8 cellular contexts compared by ENCODE assay signal in the genomic region with DNA sequence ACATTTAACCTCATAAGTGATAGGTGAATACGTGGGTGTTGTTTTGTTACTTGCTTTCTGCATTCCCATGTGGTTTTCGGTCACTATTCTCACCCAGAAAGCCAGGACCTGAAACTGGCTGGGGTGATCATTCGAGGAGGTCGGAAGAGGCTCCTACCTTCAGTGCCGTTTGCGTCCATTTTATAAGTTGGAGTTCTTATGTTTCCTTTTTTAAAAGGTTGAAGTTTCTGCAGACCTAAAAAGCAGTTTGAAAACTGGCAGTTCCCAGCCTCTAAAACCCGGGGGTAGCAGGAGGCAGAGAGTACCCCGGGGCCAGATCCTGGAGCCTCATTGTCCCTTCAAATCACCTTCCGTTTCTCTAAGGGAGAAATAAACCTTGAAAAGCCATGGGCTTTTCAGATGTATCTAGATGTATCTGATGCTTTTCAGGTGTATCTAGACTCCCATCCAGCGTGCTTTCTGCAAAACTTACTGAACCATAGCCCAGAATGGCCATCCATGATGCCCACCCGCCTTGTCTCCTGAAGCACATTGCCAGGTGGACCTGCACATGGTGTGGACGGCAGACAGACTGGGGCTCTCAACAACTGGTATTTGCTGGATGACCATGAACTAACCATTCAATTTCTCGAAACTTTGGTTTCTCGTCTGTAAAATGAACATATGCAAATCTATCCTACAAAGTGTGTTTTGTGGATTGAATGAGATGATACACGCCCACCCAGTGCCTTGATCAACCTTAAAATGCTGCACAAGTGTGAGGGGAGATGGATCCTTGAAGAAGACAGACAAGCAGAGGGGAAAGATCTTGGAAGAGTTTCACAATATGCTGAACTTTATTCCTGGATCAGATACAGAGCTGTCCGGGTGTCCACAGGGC. TPM values are rescaled to one million over a fixed set of nuclear protein-coding genes. Genes with fewer than 3 reads are reported as not detected.
DNase-seq lines count a peak whose midpoint lies in the region; ATAC-seq and TF ChIP-seq lines count a peak whose summit lies in the region.

No MANE protein-coding gene starts in this region.

- peak overlapping the region; percentile 100 for H3K27ac Mint-ChIP-seq in activated CD4-positive, alpha-beta memory T cell treated with anti-CD3 and anti-CD28 coated beads, Interleukin-2, amount 10 ng/mL, durations not matched to agents 7 days and 5 days
- H3K27ac Mint-ChIP-seq in stimulated activated naive CD8-positive, alpha-beta T cell treated with anti-CD3 and anti-CD28 coated beads, Interleukin-15, amount 100 ng/mL, for 72 hours = peak overlapping the region; percentile 99 to 100

- no peak for ATAC-seq in stimulated activated naive CD8-positive, alpha-beta T cell treated with anti-CD3 and anti-CD28 coated beads, Interleukin-15, amount 100 ng/mL, for 72 hours
- no peak for ATAC-seq in GM18517 (IDR thresholded peaks at IDR 0.05; ENCODE audit: unreplicated experiment)
- no peak for ATAC-seq in GM18867 (IDR thresholded peaks at IDR 0.05; ENCODE audit: unreplicated experiment)

- H3K4me3 Mint-ChIP-seq in activated CD4-positive, alpha-beta memory T cell treated with anti-CD3 and anti-CD28 coated beads, Interleukin-2, amount 10 ng/mL, durations not matched to agents 7 days and 5 days = peak overlapping the region; percentile 99
- peak overlapping the region; percentile 97 to 99 for H3K4me3 Mint-ChIP-seq in stimulated activated naive CD8-positive, alpha-beta T cell treated with anti-CD3 and anti-CD28 coated beads, Interleukin-15, amount 100 ng/mL, for 72 hours

- CTCF ChIA-PET in activated CD4-positive, alpha-beta memory T cell treated with anti-CD3 and anti-CD28 coated beads, Interleukin-2, amount 10 ng/mL, durations not matched to agents 7 days and 5 days (lab: Charles Lee) = interaction anchor here (0.7 to 2.7 kb wide), 3 partner anchors 22 to 51 kb away, joined by 3 to 11 read pairs (median 3); no protein-coding TSS in a partner anchor

- peaks cover 80% of the 10 kb centered on the region for H3K36me3 Mint-ChIP-seq in activated CD4-positive, alpha-beta memory T cell treated with anti-CD3 and anti-CD28 coated beads, Interleukin-2, amount 10 ng/mL, durations not matched to agents 7 days and 5 days (ENCODE audit: low read depth)

- in situ Hi-C loops in HAP-1 (cut with MboI; ENCODE audit: low sequenced_read_pairs) = no loop called here

- peak overlapping the region; percentile 92 for H3K27ac ChIP-seq in left ventricle myocardium inferior (replicated peaks)

- H3K27me3 Mint-ChIP-seq in activated CD4-positive, alpha-beta memory T cell treated with anti-CD3 and anti-CD28 coated beads, Interleukin-2, amount 10 ng/mL, durations not matched to agents 7 days and 5 days = no peaks in the 10 kb centered on the region
- no peaks in the 10 kb centered on the region for H3K27me3 Mint-ChIP-seq in stimulated activated naive CD8-positive, alpha-beta T cell treated with anti-CD3 and anti-CD28 coated beads, Interleukin-15, amount 100 ng/mL, for 72 hours

- H3K4me1 ChIP-seq in HAP-1 (peaks cover 16% of the 10 kb centered on the region), left ventricle myocardium inferior (peaks cover 81% of the 10 kb centered on the region)

- no peaks in the 10 kb centered on the region for H3K36me3 ChIP-seq in HAP-1 (replicated peaks)
- no peaks in the 10 kb centered on the region for H3K36me3 ChIP-seq in left ventricle myocardium inferior

- H3K4me3 ChIP-seq in HAP-1 = peak overlapping the region; percentile 57
- H3K4me3 ChIP-seq in left ventricle myocardium inferior = peak overlapping the region; percentile 95

- POLR2A ChIA-PET in activated CD4-positive, alpha-beta memory T cell treated with anti-CD3 and anti-CD28 coated beads, Interleukin-2, amount 10 ng/mL, durations not matched to agents 7 days and 5 days (lab: Charles Lee) = interaction anchor here (0.8 to 22.6 kb wide), 9 partner anchors 16 to 611 kb away, joined by 3 to 373 read pairs (median 13); partner anchors contain the start of genes HERPUD1, PSME3IP1 and RSPRY1

- H3K9me3 ChIP-seq in HAP-1 = no peaks in the 10 kb centered on the region
- H3K9me3 ChIP-seq in left ventricle myocardium inferior (replicated peaks) = no peaks in the 10 kb centered on the region

- DNase-seq in HAP-1 (ENCODE audit: low spot score in 2 of 2) = no peak
- no peak for DNase-seq in activated CD4-positive, alpha-beta memory T cell treated with anti-CD3 and anti-CD28 coated beads, Interleukin-2, amount 10 ng/mL, durations not matched to agents 7 days and 5 days
- DNase-seq in left ventricle myocardium inferior = no peak
- DNase-seq in stimulated activated naive CD8-positive, alpha-beta T cell treated with anti-CD3 and anti-CD28 coated beads, Interleukin-15, amount 100 ng/mL, for 72 hours = peak in 1 of 2 donors; percentile 54
- no peak for DNase-seq in NCI-H128 (lab: John Stamatoyannopoulos, UW; ENCODE audit: unreplicated experiment)
- DNase-seq in GF-D8 (lab: John Stamatoyannopoulos, UW) = no peak

- no peaks in the 10 kb centered on the region for H3K9me3 Mint-ChIP-seq in activated CD4-positive, alpha-beta memory T cell treated with anti-CD3 and anti-CD28 coated beads, Interleukin-2, amount 10 ng/mL, durations not matched to agents 7 days and 5 days
- H3K9me3 Mint-ChIP-seq in stimulated activated naive CD8-positive, alpha-beta T cell treated with anti-CD3 and anti-CD28 coated beads, Interleukin-15, amount 100 ng/mL, for 72 hours = no peaks in the 10 kb centered on the region

- intact Hi-C loops in left ventricle myocardium inferior (cut with micrococcal nuclease) = no loop called here

- peaks cover 71% of the 10 kb centered on the region for H3K4me1 Mint-ChIP-seq in activated CD4-positive, alpha-beta memory T cell treated with anti-CD3 and anti-CD28 coated beads, Interleukin-2, amount 10 ng/mL, durations not matched to agents 7 days and 5 days
- H3K4me1 Mint-ChIP-seq in stimulated activated naive CD8-positive, alpha-beta T cell treated with anti-CD3 and anti-CD28 coated beads, Interleukin-15, amount 100 ng/mL, for 72 hours = peaks cover 87% of the 10 kb centered on the region

- no peaks in the 10 kb centered on the region for H3K27me3 ChIP-seq in HAP-1 (ENCODE audit: low read depth)
- no peaks in the 10 kb centered on the region for H3K27me3 ChIP-seq in left ventricle myocardium inferior (ENCODE audit: low read depth)

- TF ChIP-seq CTCF in left ventricle myocardium inferior (IDR thresholded peaks at IDR 0.05; ENCODE audit: borderline replicate concordance) = no peak

RNA-seq across cellular contexts. Expression of gene NLRC5, which starts 1.3 kb away (rescaled TPM):
- total RNA-seq in activated CD4-positive, alpha-beta memory T cell treated with anti-CD3 and anti-CD28 coated beads, Interleukin-2, amount 10 ng/mL, durations not matched to agents 7 days and 5 days = 100 to 1,000 TPM; 259 to 263 TPM
- 6.6 TPM for total RNA-seq in left ventricle myocardium inferior

RNA-seq across cellular contexts. Expression of gene CETP, which starts 28.9 kb away (rescaled TPM):
- total RNA-seq in activated CD4-positive, alpha-beta memory T cell treated with anti-CD3 and anti-CD28 coated beads, Interleukin-2, amount 10 ng/mL, durations not matched to agents 7 days and 5 days = not detected
- 0.16 TPM for total RNA-seq in left ventricle myocardium inferior

RNA-seq across cellular contexts. Expression of gene HERPUD1, which starts 58.7 kb away (rescaled TPM):
- 100 to 1,000 TPM; 166 to 171 TPM for total RNA-seq in activated CD4-positive, alpha-beta memory T cell treated with anti-CD3 and anti-CD28 coated beads, Interleukin-2, amount 10 ng/mL, durations not matched to agents 7 days and 5 days
- total RNA-seq in left ventricle myocardium inferior = 119 TPM

Comparison
In these comparisons a context has a peak if more than half of its experiments do, and no peak if none do; other contexts are left out.
1. RNA of gene NLRC5, which starts 1.3 kb away (total RNA-seq): 259 to 263 TPM in activated CD4-positive, alpha-beta memory T cell treated with anti-CD3 and anti-CD28 coated beads, Interleukin-2, amount 10 ng/mL, durations not matched to agents 7 days and 5 days; 6.6 TPM in left ventricle myocardium inferior (single experiment); every median in the first group is over 10 times any median in the second.